In genomic region chr2:240239325-240239724, GRCh38 we compare ENCODE assay signal across 25 cellular contexts.
"Had no signal": no experiment of that assay in that cellular context is flagged by ENCODE, and none has a peak within 500 bp of the region (broad histone marks: within the 10 kb centered on the region; RNA-seq: fewer than 3 reads in every experiment).

No MANE protein-coding gene starts in this region.

- DNase-seq: cerebellar nuclear complex; dermis blood vessel endothelial cell; erythroblast; foreskin keratinocyte; immature natural killer cell; kidney; left cardiac atrium; left ventricle myocardium inferior; lower lobe of right lung; mesenchymal stem cell; nephron progenitor cell; psoas muscle; retina; spleen; stimulated activated CD4-positive, alpha-beta T cell treated with anti-CD3 and anti-CD28 coated beads, Interleukin-15, amount 100 ng/mL, for 24 hours; stimulated activated CD4-positive, alpha-beta T cell treated with anti-CD3 and anti-CD28 coated beads, Interleukin-1b, Interleukin-23, amount 100 ng/mL, for 48 hours; stimulated activated CD4-positive, alpha-beta T cell treated with anti-CD3 and anti-CD28 coated beads, Interleukin-4, amount 100 ng/mL, for 24 hours; stimulated activated naive B cell treated with anti-CD40 and anti-IgM and Interleukin-4, amounts not matched to agents 10 μg/mL and 1 μg/mL and 100 μg/mL, for 72 hours; substantia nigra; upper lobe of left lung had no signal

- H3K9me3 ChIP-seq: left ventricle myocardium inferior, lower lobe of right lung, psoas muscle, right lobe of liver, spleen, upper lobe of left lung had no signal

- H3K36me3 Mint-ChIP-seq: immature natural killer cell; naive thymus-derived CD4-positive, alpha-beta T cell; stimulated activated naive B cell treated with anti-CD40 and anti-IgM and Interleukin-4, amounts not matched to agents 10 μg/mL and 1 μg/mL and 100 μg/mL, for 72 hours had no signal

- H3K27me3 ChIP-seq: foreskin keratinocyte, right lobe of liver, upper lobe of left lung had no signal

- FAIRE-seq: colon, endothelial cell of umbilical vein, kidney had no signal

- H3K36me3 ChIP-seq: left ventricle myocardium inferior, lower lobe of right lung, right lobe of liver, spleen, upper lobe of left lung had no signal

- H3K27ac Mint-ChIP-seq: immature natural killer cell; naive thymus-derived CD4-positive, alpha-beta T cell; nephron progenitor cell; stimulated activated naive B cell treated with anti-CD40 and anti-IgM and Interleukin-4, amounts not matched to agents 10 μg/mL and 1 μg/mL and 100 μg/mL, for 72 hours; stimulated activated naive CD8-positive, alpha-beta T cell treated with anti-CD3 and anti-CD28 coated beads, Interleukin-15, amount 100 ng/mL, for 72 hours had no signal

- H3K9me3 Mint-ChIP-seq: immature natural killer cell; nephron progenitor cell; stimulated activated naive CD8-positive, alpha-beta T cell treated with anti-CD3 and anti-CD28 coated beads, Interleukin-15, amount 100 ng/mL, for 72 hours had no signal

- H3K4me3 Mint-ChIP-seq: immature natural killer cell; naive thymus-derived CD4-positive, alpha-beta T cell; nephron progenitor cell; stimulated activated naive B cell treated with anti-CD40 and anti-IgM and Interleukin-4, amounts not matched to agents 10 μg/mL and 1 μg/mL and 100 μg/mL, for 72 hours; stimulated activated naive CD8-positive, alpha-beta T cell treated with anti-CD3 and anti-CD28 coated beads, Interleukin-15, amount 100 ng/mL, for 72 hours had no signal

- ATAC-seq: foreskin keratinocyte; left cardiac atrium; lower lobe of right lung; naive thymus-derived CD4-positive, alpha-beta T cell; psoas muscle; right lobe of liver; stimulated activated naive B cell treated with anti-CD40 and anti-IgM and Interleukin-4, amounts not matched to agents 10 μg/mL and 1 μg/mL and 100 μg/mL, for 72 hours; stimulated activated naive CD8-positive, alpha-beta T cell treated with anti-CD3 and anti-CD28 coated beads, Interleukin-15, amount 100 ng/mL, for 72 hours had no signal

- H3K27ac ChIP-seq: foreskin keratinocyte, left ventricle myocardium inferior, lower lobe of right lung, right lobe of liver, spleen, upper lobe of left lung had no signal

- H3K4me1 Mint-ChIP-seq: immature natural killer cell; stimulated activated naive CD8-positive, alpha-beta T cell treated with anti-CD3 and anti-CD28 coated beads, Interleukin-15, amount 100 ng/mL, for 72 hours had no signal

- H3K4me3 ChIP-seq: left ventricle myocardium inferior, lower lobe of right lung, psoas muscle, right lobe of liver, spleen, upper lobe of left lung had no signal
